24 cellular contexts compared by ENCODE assay signal in the genomic region with DNA sequence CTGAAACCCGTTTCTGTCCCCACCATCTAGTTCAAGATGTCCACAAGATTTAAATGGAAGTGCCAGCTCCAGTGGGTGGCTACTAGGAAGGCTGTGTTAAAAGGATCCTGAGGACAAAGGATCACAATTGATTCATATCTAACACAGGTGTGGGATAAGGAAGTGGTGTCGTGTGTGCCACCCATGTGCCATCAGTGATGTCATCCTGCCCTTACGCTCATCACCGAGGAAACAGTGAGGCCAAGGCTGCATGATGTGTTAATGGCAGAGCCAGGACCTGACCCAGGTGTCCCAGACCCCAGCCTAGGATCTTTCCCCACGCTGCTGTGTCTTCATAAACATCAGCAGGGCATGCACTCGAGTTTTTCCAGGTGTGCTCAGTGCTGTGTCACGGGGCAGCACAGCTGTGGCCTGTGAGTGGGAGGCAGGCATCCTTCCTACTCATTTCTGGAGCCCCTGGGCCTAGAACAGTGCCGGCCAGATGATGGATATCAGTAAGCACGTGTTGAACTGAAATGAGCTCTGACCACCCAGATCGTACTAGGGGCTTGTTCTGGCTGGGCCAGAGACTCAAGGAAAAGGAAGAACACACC. TPM values are rescaled to one million over a fixed set of nuclear protein-coding genes. Genes with fewer than 3 reads are reported as not detected.
DNase-seq lines count a peak whose midpoint lies in the region; ATAC-seq, FAIRE-seq and TF ChIP-seq lines count a peak whose summit lies in the region.
"Had no signal": no experiment of that assay in that cellular context is flagged by ENCODE, and none has a peak within 500 bp of the region (broad histone marks: within the 10 kb centered on the region; RNA-seq: fewer than 3 reads in every experiment).

No MANE protein-coding gene starts in this region.

- H4K20me1 ChIP-seq in GM12878 (ENCODE audit: control insufficient read depth, insufficient read depth) = no peaks in the 10 kb centered on the region

- peak; percentile 50 for DNase-seq in DMS53 (lab: John Stamatoyannopoulos, UW)
- DNase-seq in DMS53 treated with DMSO at 0.1 percent for 48 hours (lab: John Stamatoyannopoulos, UW; ENCODE audit: unreplicated experiment) = no peak
- no peak for DNase-seq in GM12878 (ENCODE audit: low read depth, low spot score)
- DNase-seq in ecto neural progenitor cell (ENCODE audit: low spot score) = no peak
- no peak for DNase-seq in NCI-H1436 treated with DMSO at 0.1 percent for 48 hours (lab: John Stamatoyannopoulos, UW)
- no peak for DNase-seq in tibial artery
- DNase-seq: BE2C; CD8-positive, alpha-beta memory T cell; GF-D8; HFFc6; MG63; NCI-H1092; NCI-H2081 treated with DMSO at 0.1 percent for 48 hours; NCI-H2227 treated with DMSO at 0.1 percent for 48 hours; NCI-H524 had no signal

- H3K9ac ChIP-seq in GM12878 (ENCODE audit: control insufficient read depth, insufficient read depth, low read length) = no peak overlapping the region
- H3K9ac ChIP-seq: KMS-11 had no signal

- H3K36me3 ChIP-seq in GM12878 (ENCODE audit: control insufficient read depth in 2 of 2, insufficient read depth in 2 of 2, low read length in 1 of 2) (no peaks in the 10 kb centered on the region), neutrophil (no peaks in the 10 kb centered on the region), tibial artery (no peaks in the 10 kb centered on the region)
- H3K36me3 ChIP-seq: BE2C, MG63 had no signal

- TF ChIP-seq CTCF in GM12878 (IDR thresholded peaks at IDR 0.05 in 2 of 3, conservative IDR thresholded peaks at IDR 0.05 in 1 of 3; ENCODE audit: control insufficient read depth in 2 of 3, extremely low read depth in 1 of 3, insufficient read depth in 1 of 3, low read depth in 3 of 3, low read length in 3 of 3) (no peak), neutrophil (IDR thresholded peaks at IDR 0.05) (no peak), tibial artery (IDR thresholded peaks at IDR 0.05) (no peak)

- POLR2A ChIA-PET in GM12878 (lab: Charles Lee) = no interaction called here

- CTCF ChIA-PET in GM12878 (lab: Yijun Ruan, JAX) = interaction anchor here (1.7 to 21.1 kb wide), 3 partner anchors 9 to 50 kb away, joined by 4 to 518 read pairs (median 19); a partner anchor contains a TSS

- in situ Hi-C loops in GM12878 (cut with MboI) = no loop called here

- BruUV-seq in GM12878 (replicated peaks; lab: Mats Ljungman, UMichigan) = no TSS peak

- H3K9me3 ChIP-seq in GM12878 (replicated peaks; ENCODE audit: control insufficient read depth, insufficient read depth, low read length) (no peaks in the 10 kb centered on the region), neutrophil (no peaks in the 10 kb centered on the region), tibial artery (no peaks in the 10 kb centered on the region)
- H3K9me3 ChIP-seq: BE2C had no signal

- H3K4me2 ChIP-seq in GM12878 (ENCODE audit: control insufficient read depth, insufficient read depth) = no peak overlapping the region
- H3K4me2 ChIP-seq: KMS-11 had no signal

- no peak for ATAC-seq in GM12878
- ATAC-seq in GM18909 (IDR thresholded peaks at IDR 0.05; ENCODE audit: poor library complexity, unreplicated experiment) = no peak
- ATAC-seq: HepG2, Panc1 had no signal

- SMC1A ChIA-PET in GM12878 (lab: Charles Lee; ENCODE audit: uncharacterized antibody, unreplicated experiment) = interaction anchor here (1.6 to 1.7 kb wide), 2 partner anchors 8 to 52 kb away, joined by 9 to 12 read pairs; no protein-coding TSS in a partner anchor

- H3K4me3 ChIP-seq in GM12878 = no peak overlapping the region
- H3K4me3 ChIP-seq in neutrophil (ENCODE audit: low read depth in 1 of 2, low read length in 1 of 2) = no peak overlapping the region
- no peak overlapping the region for H3K4me3 ChIP-seq in tibial artery
- H3K4me3 ChIP-seq: MG63 had no signal

- H3K4me1 ChIP-seq in GM12878 (ENCODE audit: control insufficient read depth, insufficient read depth, low read length) = no peaks in the 10 kb centered on the region
- peaks cover 14 to 28% of the 10 kb centered on the region in 2 experiments for H3K4me1 ChIP-seq in neutrophil (ENCODE audit: control insufficient read depth in 1 of 2, insufficient read depth in 1 of 2, low read depth in 1 of 2, low read length in 1 of 2)
- no peaks in the 10 kb centered on the region for H3K4me1 ChIP-seq in tibial artery
- H3K4me1 ChIP-seq: BE2C had no signal

- no peak overlapping the region; the same call in 1 of the 2 replicates for H2AFZ ChIP-seq in GM12878 (ENCODE audit: control insufficient read depth, low read depth, low read length)

- intact Hi-C loops in GM12878 (cut with micrococcal nuclease; ENCODE audit: unreplicated experiment) (no loop called here), tibial artery (cut with DNase I; ENCODE audit: low total_unique reads) (no loop called here)

- no peaks in the 10 kb centered on the region for H3K27me3 ChIP-seq in GM12878 (replicated peaks in 1 of 2; ENCODE audit: control insufficient read depth in 2 of 2, insufficient read depth in 2 of 2, low read length in 1 of 2)
- no peaks in the 10 kb centered on the region for H3K27me3 ChIP-seq in neutrophil
- peaks cover 0 to 41% of the 10 kb centered on the region in 2 donors for H3K27me3 ChIP-seq in tibial artery
- H3K27me3 ChIP-seq: BE2C, MG63 had no signal

- H3K79me2 ChIP-seq in GM12878 (ENCODE audit: control insufficient read depth, insufficient read depth, low read length) = no peaks in the 10 kb centered on the region

- no peak for FAIRE-seq in GM12878 (lab: Jason Lieb, UNC)
- FAIRE-seq: H54, HepG2 had no signal

- RAD21 ChIA-PET in GM12878 (lab: Charles Lee; ENCODE audit: unreplicated experiment) = interaction anchor here (0.6 to 2.3 kb wide), 3 partner anchors 8 to 83 kb away, joined by 4 to 11 read pairs (median 9); no protein-coding TSS in a partner anchor

- no peak for TF ChIP-seq RAD21 in GM12878 (IDR thresholded peaks at IDR 0.05; ENCODE audit: insufficient read depth, low read depth, low read length)

- H3K27ac ChIP-seq in GM12878 (ENCODE audit: control insufficient read depth, insufficient read depth) (no peak overlapping the region), neutrophil (peak overlapping the region; percentile 27), tibial artery (no peak overlapping the region)
- H3K27ac ChIP-seq: 22Rv1, KMS-11 had no signal

- no peak for TF ChIP-seq EP300 in GM12878 (IDR thresholded peaks at IDR 0.05; ENCODE audit: borderline replicate concordance in 1 of 2, control insufficient read depth in 1 of 2, low read depth in 2 of 2, low read length in 2 of 2)

- TF ChIP-seq POLR2A in GM12878 (IDR thresholded peaks at IDR 0.05; ENCODE audit: low read depth, low read length) = no peak

- WGBS in GM12878 (ENCODE audit: insufficient coverage, insufficient replicate concordance, low lambda C conversion rate, missing lambda C conversion rate) = 8% methylated on average over 10 of the region's 10 CpGs

RNA-seq across cellular contexts. Expression of a gene that starts 10.6 kb away (rescaled TPM):
- total RNA-seq in GM12878 (2013; cell fraction: nucleolus; rRNA removed) = 115 and 131 TPM in 2 replicates
- total RNA-seq in GM12878 (2014; rRNA removed) (4.5 and 5.6 TPM in 2 replicates), GM12878 (2014; rRNA removed; fragmentation: Illumina TruSeq; extraction: Trizol) (4.2 and 5.0 TPM in 2 replicates), GM12878 (2021) (4.4 and 5.6 TPM in 2 replicates)
- 2.8 TPM for polyA plus RNA-seq in GM12878 (2011; ENCODE audit: low read depth)
- polyA plus RNA-seq in GM12878 (2011; rRNA removed) (25.1 and 27.1 TPM in 2 replicates), GM12878 (2014; fragmentation: Illumina TruSeq; extraction: Trizol) (5.3 and 6.5 TPM in 2 replicates), GM12878 (2014; fragmentation: Nextera tagmentation; extraction: Ambion mirVana) (1 to 10 TPM; 5.0 to 6.1 TPM), GM12878 (2014; rRNA removed) (5.1 and 6.6 TPM in 2 replicates), GM12878 (2016; fragmentation: Nextera tagmentation; extraction: Ambion mirVana) (1 to 10 TPM; 7.8 to 8.5 TPM)
- polyA plus RNA-seq in GM12878 (2011; cell fraction: cytosol; rRNA removed) = 39.2 and 44.1 TPM in 2 replicates
- polyA plus RNA-seq in GM12878 (2011; cell fraction: nucleus; rRNA removed) = 84.0 and 103 TPM in 2 replicates
- 2.4 and 4.6 TPM in 2 replicates for polyA plus RNA-seq in GM12878 (2012)
- polyA minus RNA-seq in GM12878 (2011; rRNA and poly(A)+ RNA removed) = 30.9 and 34.8 TPM in 2 replicates
- 6.9 and 8.3 TPM in 2 replicates for polyA minus RNA-seq in GM12878 (2011; cell fraction: cytosol; rRNA and poly(A)+ RNA removed)
- 20.3 and 22.2 TPM in 2 replicates for polyA minus RNA-seq in GM12878 (2011; cell fraction: nucleus; rRNA and poly(A)+ RNA removed)
- total RNA-seq: Daoy, HFFc6 had no signal
- polyA plus RNA-seq: AG04450; CD8-positive, alpha-beta memory T cell had no signal

RNA-seq across cellular contexts. Expression of a gene that starts 24.7 kb away (rescaled TPM):
- total RNA-seq in GM12878 (2013; cell fraction: nucleolus; rRNA removed) = not detected in 2 replicates
- not detected in 2 replicates for total RNA-seq in GM12878 (2014; rRNA removed)
- not detected in 2 replicates for total RNA-seq in GM12878 (2014; rRNA removed; fragmentation: Illumina TruSeq; extraction: Trizol)
- total RNA-seq in GM12878 (2021) = not detected in 2 replicates
- polyA plus RNA-seq in GM12878 (2011; ENCODE audit: low read depth) = not detected
- not detected in 2 replicates for polyA plus RNA-seq in GM12878 (2011; rRNA removed)
- not detected in 2 replicates for polyA plus RNA-seq in GM12878 (2011; cell fraction: cytosol; rRNA removed)
- polyA plus RNA-seq in GM12878 (2011; cell fraction: nucleus; rRNA removed) = not detected in 2 replicates
- polyA plus RNA-seq in GM12878 (2012) = not detected in 2 replicates
- not detected in 2 replicates for polyA plus RNA-seq in GM12878 (2014; fragmentation: Illumina TruSeq; extraction: Trizol)
- not detected for polyA plus RNA-seq in GM12878 (2014; fragmentation: Nextera tagmentation; extraction: Ambion mirVana)
- not detected in 2 replicates for polyA plus RNA-seq in GM12878 (2014; rRNA removed)
- not detected for polyA plus RNA-seq in GM12878 (2016; fragmentation: Nextera tagmentation; extraction: Ambion mirVana)
- polyA minus RNA-seq in GM12878 (2011; rRNA and poly(A)+ RNA removed) = not detected in 2 replicates
- not detected in 2 replicates for polyA minus RNA-seq in GM12878 (2011; cell fraction: cytosol; rRNA and poly(A)+ RNA removed)
- polyA minus RNA-seq in GM12878 (2011; cell fraction: nucleus; rRNA and poly(A)+ RNA removed) = not detected in 2 replicates
- total RNA-seq: CD8-positive, alpha-beta memory T cell; Daoy; HepG2; HFFc6 had no signal
- polyA plus RNA-seq: AG04450; CD8-positive, alpha-beta memory T cell; HepG2 had no signal

RNA-seq across cellular contexts. Expression of a gene that starts 53.0 kb away (rescaled TPM):
- 10.5 and 12.6 TPM in 2 replicates for total RNA-seq in GM12878 (2013; cell fraction: nucleolus; rRNA removed)
- 11.3 and 14.1 TPM in 2 replicates for total RNA-seq in GM12878 (2014; rRNA removed)
- 14.1 and 17.2 TPM in 2 replicates for total RNA-seq in GM12878 (2014; rRNA removed; fragmentation: Illumina TruSeq; extraction: Trizol)
- total RNA-seq in GM12878 (2021) = 14.8 TPM in 2 replicates
- polyA plus RNA-seq in GM12878 (2011; ENCODE audit: low read depth) = 4.7 TPM
- 14.0 and 15.0 TPM in 2 replicates for polyA plus RNA-seq in GM12878 (2011; rRNA removed)
- 10.6 and 12.0 TPM in 2 replicates for polyA plus RNA-seq in GM12878 (2011; cell fraction: cytosol; rRNA removed)
- 10.1 and 12.3 TPM in 2 replicates for polyA plus RNA-seq in GM12878 (2011; cell fraction: nucleus; rRNA removed)
- polyA plus RNA-seq in GM12878 (2012) = 4.1 and 5.7 TPM in 2 replicates
- polyA plus RNA-seq in GM12878 (2014; fragmentation: Illumina TruSeq; extraction: Trizol) = 16.4 and 18.8 TPM in 2 replicates
- polyA plus RNA-seq in GM12878 (2014; fragmentation: Nextera tagmentation; extraction: Ambion mirVana) = 1 to 10 TPM; 2.1 to 2.4 TPM
- 10.9 and 11.0 TPM in 2 replicates for polyA plus RNA-seq in GM12878 (2014; rRNA removed)
- 10 to 100 TPM; 15.3 to 16.6 TPM for polyA plus RNA-seq in GM12878 (2016; fragmentation: Nextera tagmentation; extraction: Ambion mirVana)
- 27.2 and 33.0 TPM in 2 replicates for polyA minus RNA-seq in GM12878 (2011; rRNA and poly(A)+ RNA removed)
- polyA minus RNA-seq in GM12878 (2011; cell fraction: cytosol; rRNA and poly(A)+ RNA removed) = 6.8 and 7.7 TPM in 2 replicates
- 15.8 and 17.8 TPM in 2 replicates for polyA minus RNA-seq in GM12878 (2011; cell fraction: nucleus; rRNA and poly(A)+ RNA removed)

RNA-seq across cellular contexts. Expression of a gene that starts 56.5 kb away (rescaled TPM):
- not detected in 2 replicates for total RNA-seq in GM12878 (2013; cell fraction: nucleolus; rRNA removed)
- total RNA-seq in GM12878 (2014; rRNA removed) (not detected in 2 replicates), GM12878 (2014; rRNA removed; fragmentation: Illumina TruSeq; extraction: Trizol) (not detected in 2 replicates), GM12878 (2021) (not detected in 2 replicates)
- not detected for polyA plus RNA-seq in GM12878 (2011; ENCODE audit: low read depth)
- polyA plus RNA-seq in GM12878 (2011; rRNA removed) (not detected in 2 replicates), GM12878 (2014; fragmentation: Illumina TruSeq; extraction: Trizol) (not detected in 2 replicates), GM12878 (2014; fragmentation: Nextera tagmentation; extraction: Ambion mirVana) (not detected), GM12878 (2014; rRNA removed) (not detected in 2 replicates), GM12878 (2016; fragmentation: Nextera tagmentation; extraction: Ambion mirVana) (not detected)
- not detected in 2 replicates for polyA plus RNA-seq in GM12878 (2011; cell fraction: cytosol; rRNA removed)
- polyA plus RNA-seq in GM12878 (2011; cell fraction: nucleus; rRNA removed) = not detected in 2 replicates
- polyA plus RNA-seq in GM12878 (2012) = not detected in 2 replicates
- not detected in 2 replicates for polyA minus RNA-seq in GM12878 (2011; rRNA and poly(A)+ RNA removed)
- polyA minus RNA-seq in GM12878 (2011; cell fraction: cytosol; rRNA and poly(A)+ RNA removed) = not detected in 2 replicates
- not detected in 2 replicates for polyA minus RNA-seq in GM12878 (2011; cell fraction: nucleus; rRNA and poly(A)+ RNA removed)
- total RNA-seq: CD8-positive, alpha-beta memory T cell; Daoy; HepG2; HFFc6 had no signal
- polyA plus RNA-seq: AG04450; CD8-positive, alpha-beta memory T cell; HepG2 had no signal
